Comparison of ENCODE assay signal across 13 cellular contexts in the genomic region with DNA sequence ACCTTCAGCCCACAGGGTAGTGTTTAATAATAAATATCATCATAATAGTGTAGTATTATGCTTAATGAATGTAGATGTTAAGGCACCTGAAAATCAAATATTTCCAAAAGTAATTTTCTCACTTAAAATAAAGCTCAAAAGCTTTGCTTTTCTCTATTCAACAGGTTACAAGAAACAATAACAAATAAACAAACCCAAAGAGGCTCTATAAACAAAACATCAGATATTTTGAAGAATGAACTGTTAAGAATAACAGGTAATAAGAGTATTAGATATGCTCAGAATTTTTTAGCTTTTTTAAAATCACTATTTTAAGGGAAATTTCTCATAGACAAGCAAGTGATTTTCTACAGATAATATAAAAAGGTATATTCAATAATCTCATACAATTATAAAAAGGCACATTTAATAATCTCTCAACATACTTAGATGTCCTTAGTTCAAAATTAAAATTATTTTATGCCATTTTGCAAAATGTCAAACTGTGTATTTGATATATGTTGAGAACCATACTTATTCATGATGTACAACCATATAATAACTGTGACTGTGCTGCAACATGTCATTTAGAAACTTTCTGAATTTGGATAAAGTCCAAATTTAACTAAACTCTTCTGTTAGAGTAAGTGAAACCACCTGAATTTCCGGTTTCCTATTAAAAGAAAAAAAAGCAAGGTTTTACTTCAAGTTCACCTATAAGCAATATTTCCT. TPM values are rescaled to one million over a fixed set of nuclear protein-coding genes. Genes with fewer than 3 reads are reported as not detected.
DNase-seq lines count a peak whose midpoint lies in the region; ATAC-seq, FAIRE-seq and TF ChIP-seq lines count a peak whose summit lies in the region.
"Had no signal": no experiment of that assay in that cellular context is flagged by ENCODE, and none has a peak within 500 bp of the region (broad histone marks: within the 10 kb centered on the region; RNA-seq: fewer than 3 reads in every experiment).

No MANE protein-coding gene starts in this region.

- H3K4me1 ChIP-seq in transverse colon (no peaks in the 10 kb centered on the region), testis (no peaks in the 10 kb centered on the region), smooth muscle cell (ENCODE audit: low read depth) (no peaks in the 10 kb centered on the region)

- H3K27me3 ChIP-seq in bronchial epithelial cell (ENCODE audit: control insufficient read depth, insufficient read depth, low read length) (no peaks in the 10 kb centered on the region), transverse colon (no peaks in the 10 kb centered on the region), testis (no peaks in the 10 kb centered on the region), smooth muscle cell (ENCODE audit: low read depth) (no peaks in the 10 kb centered on the region)

- H4K20me1 ChIP-seq in smooth muscle cell (ENCODE audit: low read depth): peaks cover 37% of the 10 kb centered on the region

- in situ Hi-C loops in transverse colon (cut with MboI; ENCODE audit: low pct_ligation_motif_present in 1 of 4, low pct_unique_long_range_greater_than_20kb in 1 of 4, low sequenced_read_pairs in 3 of 4): no loop called here

- peak; percentile 18 for DNase-seq in bronchial epithelial cell (ENCODE audit: low read depth)
- no peak for DNase-seq in transverse colon
- DNase-seq in testis: no peak
- no peak for DNase-seq in smooth muscle cell (lab: John Stamatoyannopoulos, UW; ENCODE audit: unreplicated experiment)
- no peak for DNase-seq in NCI-H1930 (lab: John Stamatoyannopoulos, UW)
- DNase-seq: activated naive CD4-positive, alpha-beta T cell treated with anti-CD3 and anti-CD28 coated beads, Interleukin-2, amount 50 U/mL, for 16 hours; DMS53; GOT3; naive B cell had no signal

- ATAC-seq in GM18867 (IDR thresholded peaks at IDR 0.05; ENCODE audit: unreplicated experiment) (peak; percentile 84), GM21515 (IDR thresholded peaks at IDR 0.05; ENCODE audit: unreplicated experiment) (peak; percentile 84), HG03095 (IDR thresholded peaks at IDR 0.05; ENCODE audit: unreplicated experiment) (peak; percentile 75)

- no peak for FAIRE-seq in bronchial epithelial cell (lab: Jason Lieb, UNC)

- H3K9ac ChIP-seq in smooth muscle cell (ENCODE audit: low read depth): no peak overlapping the region

- no peak overlapping the region for H3K4me3 ChIP-seq in bronchial epithelial cell (ENCODE audit: low read depth, low read length)
- no peak overlapping the region for H3K4me3 ChIP-seq in transverse colon
- H3K4me3 ChIP-seq in testis: no peak overlapping the region
- no peak overlapping the region for H3K4me3 ChIP-seq in smooth muscle cell

- TF ChIP-seq EP300 in transverse colon (IDR thresholded peaks at IDR 0.05; ENCODE audit: low read depth): no peak

- H2AFZ ChIP-seq in smooth muscle cell (ENCODE audit: low read depth): no peak overlapping the region

- TF ChIP-seq POLR2A in transverse colon (IDR thresholded peaks at IDR 0.05) (no peak), testis (IDR thresholded peaks at IDR 0.05) (no peak)

- H3F3A ChIP-seq in smooth muscle cell (ENCODE audit: low read depth): no peaks in the 10 kb centered on the region

- WGBS in transverse colon (ENCODE audit: low coverage in 1 of 2), 2 donors: 31 to 52% methylated on average over 1 of the region's 1 CpG
- 76 to 88% methylated on average over 1 of the region's 1 CpG for WGBS in testis, 2 donors
- 97% methylated on average over 1 of the region's 1 CpG for WGBS in smooth muscle cell (ENCODE audit: low lambda C conversion rate)

- H3K27ac ChIP-seq in transverse colon (no peak overlapping the region), testis (no peak overlapping the region), smooth muscle cell (ENCODE audit: low read depth) (no peak overlapping the region)
- H3K27ac ChIP-seq: VCaP had no signal

- H3K9me3 ChIP-seq in transverse colon (no peaks in the 10 kb centered on the region), testis (no peaks in the 10 kb centered on the region), smooth muscle cell (replicated peaks; ENCODE audit: low read depth) (no peaks in the 10 kb centered on the region)

- no peak overlapping the region for H3K4me2 ChIP-seq in smooth muscle cell

- H3K36me3 ChIP-seq in bronchial epithelial cell (ENCODE audit: control insufficient read depth, insufficient read depth, low read length) (peaks cover 1% of the 10 kb centered on the region), transverse colon (peaks cover 0 to 14% (median 4%) of the 10 kb centered on the region in 4 donors), testis (ENCODE audit: low read depth, missing control alignments) (no peaks in the 10 kb centered on the region), smooth muscle cell (ENCODE audit: low read depth) (peaks cover 9% of the 10 kb centered on the region)

- intact Hi-C loops in transverse colon (cut with DNase I; ENCODE audit: low total_unique reads): no loop called here
- intact Hi-C loops in testis (cut with DNase I; ENCODE audit: low total_unique reads): no loop called here

- TF ChIP-seq CTCF in bronchial epithelial cell (IDR thresholded peaks at IDR 0.05; ENCODE audit: insufficient read depth, low read length, severe bottlenecking) (no peak), transverse colon (IDR thresholded peaks at IDR 0.05) (no peak), testis (IDR thresholded peaks at IDR 0.05) (no peak), smooth muscle cell (IDR thresholded peaks at IDR 0.05; ENCODE audit: borderline replicate concordance, insufficient read depth, poor library complexity, severe bottlenecking) (no peak)

- H3K79me2 ChIP-seq in smooth muscle cell (ENCODE audit: low read depth): peaks cover 20% of the 10 kb centered on the region

RNA-seq across cellular contexts. Expression of a gene that starts 35.8 kb away (rescaled TPM):
- total RNA-seq in bronchial epithelial cell (12.9 and 13.2 TPM in 2 replicates), transverse colon (10 to 100 TPM; 12.1 to 34.5 (median 20.7) TPM), testis (10 to 100 TPM; 43.5 to 43.9 TPM), smooth muscle cell (29.4 and 32.6 TPM in 2 replicates)
- polyA plus RNA-seq in testis (ENCODE audit: insufficient read depth, low read depth, low replicate concordance) (9.0 TPM), smooth muscle cell (7.8 and 9.2 TPM in 2 replicates)
